ENCODE assay signal across 10 cellular contexts in genomic region chr17:59381716-59382570, GRCh38. TPM values are rescaled to one million over a fixed set of nuclear protein-coding genes. Genes with fewer than 3 reads are reported as not detected.
A peak's percentile ranks its signal among the peaks of the same experiment; 100 is the strongest.
DNase-seq lines count a peak whose midpoint lies in the region; ATAC-seq and TF ChIP-seq lines count a peak whose summit lies in the region.
"Had no signal": no experiment of that assay in that cellular context is flagged by ENCODE, and none has a peak within 500 bp of the region (broad histone marks: within the 10 kb centered on the region; RNA-seq: fewer than 3 reads in every experiment).

No MANE protein-coding gene starts in this region.

- no peak overlapping the region for H3K4me2 ChIP-seq in hepatocyte

- H3K9me3 Mint-ChIP-seq in HFFc6 (no peaks in the 10 kb centered on the region), activated B cell treated with CpG ODN at 0.5 μM for 24 hours (no peaks in the 10 kb centered on the region)
- H3K9me3 Mint-ChIP-seq: endodermal cell had no signal

- H3K4me3 ChIP-seq in hepatocyte (no peak overlapping the region), rectal smooth muscle tissue (ENCODE audit: low read length) (no peak overlapping the region)
- H3K4me3 ChIP-seq in effector memory CD4-positive, alpha-beta T cell (ENCODE audit: insufficient read depth, low read depth, low read length, poor library complexity, severe bottlenecking), result no peak overlapping the region

- 91% methylated on average over 8 of the region's 8 CpGs for WGBS in hepatocyte (ENCODE audit: low lambda C conversion rate, missing lambda C conversion rate)

- no peaks in the 10 kb centered on the region for H3K9me3 ChIP-seq in hepatocyte (ENCODE audit: low read depth)
- H3K9me3 ChIP-seq in effector memory CD4-positive, alpha-beta T cell (ENCODE audit: control insufficient read depth, low read length), result no peaks in the 10 kb centered on the region

- H3K9ac ChIP-seq in rectal smooth muscle tissue (ENCODE audit: low read length), result no peak overlapping the region

- POLR2A ChIA-PET in activated B cell treated with CpG ODN at 0.5 μM for 24 hours (lab: Charles Lee), result no interaction called here

- H3K4me3 Mint-ChIP-seq in HFFc6 (no peak overlapping the region), activated B cell treated with CpG ODN at 0.5 μM for 24 hours (no peak overlapping the region)
- H3K4me3 Mint-ChIP-seq: endodermal cell had no signal

- H3K36me3 Mint-ChIP-seq in HFFc6 (ENCODE audit: low read depth) (peaks cover 7% of the 10 kb centered on the region; the same call in 1 of the 2 replicates), activated B cell treated with CpG ODN at 0.5 μM for 24 hours (ENCODE audit: low read depth) (peaks cover 8% of the 10 kb centered on the region)

- no peak for TF ChIP-seq CTCF in HFFc6 (IDR thresholded peaks at IDR 0.05)
- no peak for TF ChIP-seq CTCF in activated B cell treated with CpG ODN at 0.5 μM for 24 hours (IDR thresholded peaks at IDR 0.05)
- TF ChIP-seq CTCF in hepatocyte (IDR thresholded peaks at IDR 0.05; ENCODE audit: poor library complexity), result no peak

- DNase-seq in HFFc6 (no peak), activated B cell treated with CpG ODN at 0.5 μM for 24 hours (no peak), hepatocyte (ENCODE audit: low spot score) (no peak), kidney glomerular epithelial cell (lab: John Stamatoyannopoulos, UW) (no peak), NCI-H187 (lab: John Stamatoyannopoulos, UW) (no peak)
- no peak for DNase-seq in effector memory CD4-positive, alpha-beta T cell
- DNase-seq: endodermal cell had no signal

- no peaks in the 10 kb centered on the region for H3K27me3 ChIP-seq in hepatocyte
- H3K27me3 ChIP-seq in rectal smooth muscle tissue (ENCODE audit: control insufficient read depth, insufficient read depth, low read length), result no peaks in the 10 kb centered on the region
- no peaks in the 10 kb centered on the region for H3K27me3 ChIP-seq in effector memory CD4-positive, alpha-beta T cell (replicated peaks; ENCODE audit: control insufficient read depth, insufficient read depth, low read length, poor library complexity, severe bottlenecking)

- no peaks in the 10 kb centered on the region for H3K9me2 ChIP-seq in hepatocyte (replicated peaks; ENCODE audit: insufficient read depth)

- no peaks in the 10 kb centered on the region for H4K20me1 ChIP-seq in hepatocyte (ENCODE audit: insufficient read depth, poor library complexity, severe bottlenecking)

- intact Hi-C loops in activated B cell treated with CpG ODN at 0.5 μM for 24 hours (cut with micrococcal nuclease), result no loop called here

- ATAC-seq in activated B cell treated with CpG ODN at 0.5 μM for 24 hours (ENCODE audit: low read depth) (no peak), GM18502 (IDR thresholded peaks at IDR 0.05; ENCODE audit: poor library complexity, unreplicated experiment) (no peak)
- ATAC-seq: HCT116 had no signal

- peaks cover 3% of the 10 kb centered on the region for H3K4me1 ChIP-seq in hepatocyte (ENCODE audit: insufficient read depth)
- H3K4me1 ChIP-seq in rectal smooth muscle tissue (ENCODE audit: control insufficient read depth, insufficient read depth, low read length), result peaks cover 32% of the 10 kb centered on the region
- peaks cover 6% of the 10 kb centered on the region for H3K4me1 ChIP-seq in effector memory CD4-positive, alpha-beta T cell (ENCODE audit: control insufficient read depth, insufficient read depth, low read length, poor library complexity, severe bottlenecking)

- H3K4me1 Mint-ChIP-seq in HFFc6 (ENCODE audit: low read depth), result peaks cover 38% of the 10 kb centered on the region
- peaks cover 20% of the 10 kb centered on the region for H3K4me1 Mint-ChIP-seq in activated B cell treated with CpG ODN at 0.5 μM for 24 hours

- no peak overlapping the region for H2AFZ ChIP-seq in hepatocyte

- H3K79me2 ChIP-seq in hepatocyte, result peaks cover 71% of the 10 kb centered on the region

- CTCF ChIA-PET in activated B cell treated with CpG ODN at 0.5 μM for 24 hours (lab: Charles Lee), result no interaction called here

- H3K36me3 ChIP-seq in hepatocyte (replicated peaks; ENCODE audit: insufficient read depth, low read depth), result no peaks in the 10 kb centered on the region
- H3K36me3 ChIP-seq in rectal smooth muscle tissue (ENCODE audit: control insufficient read depth, insufficient read depth, low read length), result no peaks in the 10 kb centered on the region
- peaks cover 4% of the 10 kb centered on the region for H3K36me3 ChIP-seq in effector memory CD4-positive, alpha-beta T cell (ENCODE audit: control insufficient read depth, insufficient read depth, low read length)

- H3K27ac ChIP-seq in hepatocyte, result peak overlapping the region; percentile 71
- peak overlapping the region; percentile 44 for H3K27ac ChIP-seq in rectal smooth muscle tissue (ENCODE audit: low read depth, low read length)
- H3K27ac ChIP-seq in effector memory CD4-positive, alpha-beta T cell (ENCODE audit: insufficient read depth, low read length, poor library complexity, severe bottlenecking), result no peak overlapping the region

- H3K27ac Mint-ChIP-seq in HFFc6 (peak overlapping the region; percentile 19; the same call in 1 of the 2 replicates), activated B cell treated with CpG ODN at 0.5 μM for 24 hours (peak overlapping the region; percentile 35)
- H3K27ac Mint-ChIP-seq: endodermal cell had no signal

- H3K27me3 Mint-ChIP-seq in HFFc6 (ENCODE audit: insufficient read depth), result no peaks in the 10 kb centered on the region
- H3K27me3 Mint-ChIP-seq in activated B cell treated with CpG ODN at 0.5 μM for 24 hours, result no peaks in the 10 kb centered on the region

RNA-seq across cellular contexts. Expression of gene YPEL2, which starts 50.5 kb away (rescaled TPM):
- total RNA-seq in HFFc6 (2021; fragmentation: NEBNext Ultra II Directional; extraction: Animal tissue kit (Norgen Biotek cat#: 25700)), result 1 to 10 TPM; 2.9 to 8.8 (median 4.6) TPM
- total RNA-seq in activated B cell treated with CpG ODN at 0.5 μM for 24 hours (18.3 and 19.5 TPM in 2 replicates), hepatocyte (17.5 and 26.0 TPM in 2 replicates)
- 20.2 and 21.0 TPM in 2 replicates for polyA plus RNA-seq in hepatocyte
